In the genomic region with DNA sequence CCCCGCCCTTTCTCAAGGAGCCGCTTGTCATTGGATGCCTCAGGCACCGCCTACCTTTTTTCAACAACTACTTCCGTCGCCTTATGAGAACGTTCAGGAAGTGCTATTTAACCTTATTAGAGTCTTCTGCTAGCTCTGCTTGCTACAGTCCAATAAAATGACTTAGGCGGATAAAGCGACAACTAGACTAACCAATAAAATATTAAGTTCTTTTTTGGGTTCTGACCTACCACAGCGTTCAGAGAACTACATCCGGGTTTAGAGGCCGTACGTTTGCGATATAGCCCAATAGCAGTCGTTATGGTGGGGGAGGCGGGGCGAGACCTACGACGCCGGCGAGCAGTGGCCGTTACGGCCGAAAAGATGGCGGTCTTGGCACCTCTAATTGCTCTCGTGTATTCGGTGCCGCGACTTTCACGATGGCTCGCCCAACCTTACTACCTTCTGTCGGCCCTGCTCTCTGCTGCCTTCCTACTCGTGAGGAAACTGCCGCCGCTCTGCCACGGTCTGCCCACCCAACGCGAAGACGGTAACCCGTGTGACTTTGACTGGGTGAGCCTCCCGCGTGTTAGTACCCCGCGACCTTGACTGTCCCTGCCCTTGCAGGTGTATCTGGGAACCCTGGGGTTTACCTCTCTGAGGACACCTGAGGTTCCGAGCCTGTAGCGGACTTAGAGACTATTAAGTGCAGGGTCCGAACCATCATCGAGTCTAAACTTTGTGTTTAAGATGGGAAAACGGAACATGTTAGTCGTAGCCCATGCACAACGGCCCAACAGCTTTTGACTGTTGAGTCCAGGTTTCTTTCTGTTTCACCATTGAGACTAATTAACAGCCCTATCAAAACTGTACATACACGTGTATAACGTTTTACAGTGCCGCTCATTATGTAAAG, we compare ENCODE assay signal across 8 cellular contexts. TPM values are rescaled to one million over a fixed set of nuclear protein-coding genes. Genes with fewer than 3 reads are reported as not detected.
DNase-seq lines count a peak whose midpoint lies in the region; ATAC-seq and TF ChIP-seq lines count a peak whose summit lies in the region.

A gene with protein sequence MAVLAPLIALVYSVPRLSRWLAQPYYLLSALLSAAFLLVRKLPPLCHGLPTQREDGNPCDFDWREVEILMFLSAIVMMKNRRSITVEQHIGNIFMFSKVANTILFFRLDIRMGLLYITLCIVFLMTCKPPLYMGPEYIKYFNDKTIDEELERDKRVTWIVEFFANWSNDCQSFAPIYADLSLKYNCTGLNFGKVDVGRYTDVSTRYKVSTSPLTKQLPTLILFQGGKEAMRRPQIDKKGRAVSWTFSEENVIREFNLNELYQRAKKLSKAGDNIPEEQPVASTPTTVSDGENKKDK (plus strand): TSS at position 338 of the 895 bp plus-strand sequence. CDS start 26 bp downstream, at position 364.

- peak within 1 kb of the TSS; percentile 93 for H3K9ac ChIP-seq in OCI-LY3 (ENCODE audit: low read length)

- peaks cover 60% of the 10 kb centered on the region for H3K79me2 ChIP-seq in OCI-LY3 (ENCODE audit: low read length)

- no peak for TF ChIP-seq CTCF in OCI-LY3 (IDR thresholded peaks at IDR 0.05; ENCODE audit: low read depth, low read length)
- TF ChIP-seq CTCF in endothelial cell (IDR thresholded peaks at IDR 0.05; ENCODE audit: unreplicated experiment): no peak
- no peak for TF ChIP-seq CTCF in mesothelial cell of epicardium (IDR thresholded peaks at IDR 0.05; ENCODE audit: unreplicated experiment)

- H3K9me3 ChIP-seq in OCI-LY3 (ENCODE audit: insufficient read depth, low read length): no peaks in the 10 kb centered on the region

- H3K9me3 Mint-ChIP-seq in endothelial cell (ENCODE audit: unreplicated experiment) (no peaks in the 10 kb centered on the region), mesothelial cell of epicardium (no peaks in the 10 kb centered on the region)

- H3K4me1 ChIP-seq in OCI-LY3 (ENCODE audit: low read length): peaks cover 32% of the 10 kb centered on the region

- H3K27ac ChIP-seq in OCI-LY3 (ENCODE audit: low read length): peak within 1 kb of the TSS; percentile 81

- H3K4me3 Mint-ChIP-seq in endothelial cell (ENCODE audit: unreplicated experiment): peak within 1 kb of the TSS; percentile 97
- H3K4me3 Mint-ChIP-seq in mesothelial cell of epicardium: peak within 1 kb of the TSS; percentile 98

- peaks cover 4% of the 10 kb centered on the region for H3K36me3 Mint-ChIP-seq in endothelial cell (ENCODE audit: low read depth, unreplicated experiment)
- H3K36me3 Mint-ChIP-seq in mesothelial cell of epicardium: peaks cover 10% of the 10 kb centered on the region

- H2AFZ ChIP-seq in OCI-LY3 (ENCODE audit: low read depth, low read length): peak within 1 kb of the TSS; percentile 81

- H3K27me3 ChIP-seq in OCI-LY3 (ENCODE audit: low read depth, low read length): no peaks in the 10 kb centered on the region

- H3K4me2 ChIP-seq in OCI-LY3 (ENCODE audit: low read length): peak within 1 kb of the TSS; percentile 98

- peak within 1 kb of the TSS; percentile 91 for H3K4me3 ChIP-seq in OCI-LY3 (ENCODE audit: low read length)

- H3K36me3 ChIP-seq in OCI-LY3 (replicated peaks; ENCODE audit: low read depth, low read length): peaks cover 15% of the 10 kb centered on the region

- no peaks in the 10 kb centered on the region; the same call in 1 of the 2 replicates for H4K20me1 ChIP-seq in OCI-LY3 (ENCODE audit: insufficient read depth, low read length)

- peak; percentile 87 for DNase-seq in D341Med (ENCODE audit: low spot score)
- DNase-seq in HuH-7 (ENCODE audit: low spot score): peak; percentile 100
- DNase-seq in activated CD8-positive, alpha-beta memory T cell treated with anti-CD3 and anti-CD28 coated beads, Interleukin-2, amount 50 U/mL, for 48 hours: peak; percentile 89
- peak; percentile 84 for DNase-seq in endothelial cell (ENCODE audit: low spot score)
- DNase-seq in mesothelial cell of epicardium (ENCODE audit: low spot score in 2 of 2, unreplicated experiment in 2 of 2): peak; percentile 68 to 87
- DNase-seq in stimulated activated CD8-positive, alpha-beta memory T cell treated with anti-CD3 and anti-CD28 coated beads, Interleukin-15, amount 100 ng/mL, for 48 hours (ENCODE audit: low read depth in 2 of 2): peak; percentile 83 to 84

- ATAC-seq in GM21515 (IDR thresholded peaks at IDR 0.05; ENCODE audit: unreplicated experiment): peak; percentile 91

- H3K27me3 Mint-ChIP-seq in endothelial cell (ENCODE audit: unreplicated experiment) (peaks cover 7% of the 10 kb centered on the region), mesothelial cell of epicardium (ENCODE audit: low read depth) (no peaks in the 10 kb centered on the region)

- H3K27ac Mint-ChIP-seq in endothelial cell (ENCODE audit: unreplicated experiment): peak within 1 kb of the TSS; percentile 95
- peak within 1 kb of the TSS; percentile 97 for H3K27ac Mint-ChIP-seq in mesothelial cell of epicardium

- H3K4me1 Mint-ChIP-seq in endothelial cell (ENCODE audit: unreplicated experiment) (peaks cover 25% of the 10 kb centered on the region), mesothelial cell of epicardium (peaks cover 28% of the 10 kb centered on the region)

RNA-seq across cellular contexts. Expression of the gene that starts here (rescaled TPM):
- 51.0 TPM for total RNA-seq in endothelial cell (ENCODE audit: unreplicated experiment)
- 62.8 to 64.9 TPM (median 63.8 TPM) in 3 replicates for total RNA-seq in mesothelial cell of epicardium

Comparison
In these comparisons a context has a peak if more than half of its experiments do, and no peak if none do; other contexts are left out.
1. Peak in every context shown above with its lines: DNase-seq, ATAC-seq, H3K4me3 ChIP-seq and H3K27ac ChIP-seq.